In genomic region chr3:31029756-31030155, GRCh38 we compare ENCODE assay signal across 18 cellular contexts.
"Had no signal": no experiment of that assay in that cellular context is flagged by ENCODE, and none has a peak within 500 bp of the region (broad histone marks: within the 10 kb centered on the region; RNA-seq: fewer than 3 reads in every experiment).

No MANE protein-coding gene starts in this region.

- DNase-seq: activated CD4-positive, alpha-beta T cell treated with anti-CD3 and anti-CD28 coated beads, Interleukin-2, amount 10 ng/mL, durations not matched to agents 7 days and 5 days; activated CD8-positive, alpha-beta memory T cell treated with anti-CD3 and anti-CD28 coated beads, Interleukin-2, amount 50 U/mL, for 4 hours; activated naive CD4-positive, alpha-beta T cell treated with anti-CD3 and anti-CD28 coated beads for 36 hours; activated T-cell treated with anti-CD3 and anti-CD28 coated beads, Interleukin-2, amount 50 U/mL, for 4 hours; aorta; brain microvascular endothelial cell; colonic mucosa; foreskin melanocyte; mesenchymal stem cell; natural killer cell; posterior cingulate gyrus; retina; stimulated activated CD4-positive, alpha-beta T cell treated with anti-CD3 and anti-CD28 coated beads, Interleukin-2, amount 100 ng/mL, for 24 hours; T-cell; uterus had no signal

- H3K4me1 Mint-ChIP-seq: activated CD4-positive, alpha-beta T cell treated with anti-CD3 and anti-CD28 coated beads, Interleukin-2, amount 10 ng/mL, durations not matched to agents 7 days and 5 days; central memory CD8-positive, alpha-beta T cell; natural killer cell; T-cell had no signal

- H3K27ac Mint-ChIP-seq: activated CD4-positive, alpha-beta T cell treated with anti-CD3 and anti-CD28 coated beads, Interleukin-2, amount 10 ng/mL, durations not matched to agents 7 days and 5 days; activated naive CD4-positive, alpha-beta T cell treated with anti-CD3 and anti-CD28 coated beads for 36 hours; natural killer cell; stimulated activated naive CD8-positive, alpha-beta T cell treated with anti-CD3 and anti-CD28 coated beads, Interleukin-15, Interleukin-2, amounts not matched to agents 100 ng/mL and 50 ng/mL, for 24 hours; T-cell had no signal

- H3K4me1 ChIP-seq: colonic mucosa, tibial nerve, uterus had no signal

- ATAC-seq: activated T-cell treated with anti-CD3 and anti-CD28 coated beads, Interleukin-2, amount 50 U/mL, for 4 hours; natural killer cell; T-cell had no signal

- H3K4me3 Mint-ChIP-seq: activated CD4-positive, alpha-beta T cell treated with anti-CD3 and anti-CD28 coated beads, Interleukin-2, amount 10 ng/mL, durations not matched to agents 7 days and 5 days; activated naive CD4-positive, alpha-beta T cell treated with anti-CD3 and anti-CD28 coated beads for 36 hours; activated T-cell treated with anti-CD3 and anti-CD28 coated beads, Interleukin-2, amount 50 U/mL, for 4 hours; central memory CD8-positive, alpha-beta T cell; natural killer cell; stimulated activated naive CD8-positive, alpha-beta T cell treated with anti-CD3 and anti-CD28 coated beads, Interleukin-15, Interleukin-2, amounts not matched to agents 100 ng/mL and 50 ng/mL, for 24 hours; T-cell had no signal

- H3K27ac ChIP-seq: brain microvascular endothelial cell, colonic mucosa, tibial nerve, uterus had no signal

- H3K9me3 Mint-ChIP-seq: activated T-cell treated with anti-CD3 and anti-CD28 coated beads, Interleukin-2, amount 50 U/mL, for 4 hours; central memory CD8-positive, alpha-beta T cell; natural killer cell had no signal

- H3K27me3 ChIP-seq: brain microvascular endothelial cell, colonic mucosa, tibial nerve, uterus had no signal

- H3K27me3 Mint-ChIP-seq: activated CD4-positive, alpha-beta T cell treated with anti-CD3 and anti-CD28 coated beads, Interleukin-2, amount 10 ng/mL, durations not matched to agents 7 days and 5 days; central memory CD8-positive, alpha-beta T cell; stimulated activated naive CD8-positive, alpha-beta T cell treated with anti-CD3 and anti-CD28 coated beads, Interleukin-15, Interleukin-2, amounts not matched to agents 100 ng/mL and 50 ng/mL, for 24 hours; T-cell had no signal

- H3K9me3 ChIP-seq: colonic mucosa had no signal

- H3K36me3 Mint-ChIP-seq: natural killer cell, T-cell had no signal
